19 cellular contexts compared by ENCODE assay signal in the genomic region with DNA sequence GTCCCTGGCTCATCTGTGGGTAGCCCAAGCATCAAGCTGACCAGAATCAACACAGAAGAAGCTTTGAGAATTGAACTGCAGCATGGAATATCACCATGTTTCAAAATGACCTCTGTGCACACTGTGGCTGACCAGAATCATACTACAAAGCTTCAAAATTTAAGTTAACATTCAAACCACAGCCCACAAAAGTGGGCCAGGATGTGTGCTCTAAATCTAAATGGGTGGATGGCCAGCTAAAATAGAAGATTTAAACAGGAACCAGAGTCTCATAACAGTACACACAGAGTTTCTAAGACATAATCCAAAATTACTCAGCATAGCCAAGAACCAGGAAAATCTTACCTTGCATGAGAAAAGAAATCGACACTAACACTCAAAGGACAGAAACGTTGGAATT. TPM values are rescaled to one million over a fixed set of nuclear protein-coding genes. Genes with fewer than 3 reads are reported as not detected.
A peak's percentile ranks its signal among the peaks of the same experiment; 100 is the strongest.
DNase-seq lines count a peak whose midpoint lies in the region; ATAC-seq and TF ChIP-seq lines count a peak whose summit lies in the region.
"Had no signal": no experiment of that assay in that cellular context is flagged by ENCODE, and none has a peak within 500 bp of the region (broad histone marks: within the 10 kb centered on the region; RNA-seq: fewer than 3 reads in every experiment).

No MANE protein-coding gene starts in this region.

- H3K4me3 Mint-ChIP-seq in immature natural killer cell (peak overlapping the region in 3 of 5 donors; percentile 27 to 53 (median 46)), type B pancreatic cell (no peak overlapping the region)
- H3K4me3 Mint-ChIP-seq: activated CD4-positive, alpha-beta T cell treated with anti-CD3 and anti-CD28 coated beads, Interleukin-2, amount 10 ng/mL, durations not matched to agents 7 days and 5 days; brain had no signal

- TF ChIP-seq CTCF in type B pancreatic cell (conservative IDR thresholded peaks at IDR 0.05) = no peak

- H3K9me3 Mint-ChIP-seq in immature natural killer cell (peaks cover 5 to 15% (median 9%) of the 10 kb centered on the region in 6 donors), type B pancreatic cell (peaks cover 4% of the 10 kb centered on the region)

- DNase-seq in immature natural killer cell (peak in 2 of 3 donors; percentile 15 to 21), NCI-H1930 (lab: John Stamatoyannopoulos, UW) (no peak), type B pancreatic cell (ENCODE audit: extremely low spot score, unreplicated experiment) (no peak)
- DNase-seq in central memory CD4-positive, alpha-beta T cell = no peak
- DNase-seq: activated CD4-positive, alpha-beta T cell treated with anti-CD3 and anti-CD28 coated beads, Interleukin-2, amount 10 ng/mL, durations not matched to agents 7 days and 5 days; BE2C; erythroblast; GM23248; KBM-7; NCI-H1092; NCI-H748 treated with DMSO at 0.1 percent for 48 hours; Peyer's patch; stimulated activated CD4-positive, alpha-beta T cell treated with anti-CD3 and anti-CD28 coated beads, Interleukin-2, amount 100 ng/mL, for 48 hours; stimulated activated CD8-positive, alpha-beta memory T cell treated with anti-CD3 and anti-CD28 coated beads, Interleukin-4, amount 100 ng/mL, for 48 hours had no signal

- H3K36me3 Mint-ChIP-seq in immature natural killer cell = peaks cover 4 to 16% (median 14%) of the 10 kb centered on the region in 3 donors
- H3K36me3 Mint-ChIP-seq in type B pancreatic cell = no peaks in the 10 kb centered on the region
- H3K36me3 Mint-ChIP-seq: brain had no signal

- peak overlapping the region in 2 of 6 donors; percentile 14 to 66 for H3K27ac Mint-ChIP-seq in immature natural killer cell
- H3K27ac Mint-ChIP-seq in type B pancreatic cell = no peak overlapping the region
- H3K27ac Mint-ChIP-seq: activated CD4-positive, alpha-beta T cell treated with anti-CD3 and anti-CD28 coated beads, Interleukin-2, amount 10 ng/mL, durations not matched to agents 7 days and 5 days; activated naive CD4-positive, alpha-beta T cell treated with anti-CD3 and anti-CD28 coated beads, Interleukin-2, amount 50 U/mL, for 72 hours; brain had no signal

- H3K27me3 Mint-ChIP-seq in immature natural killer cell (ENCODE audit: low read depth in 3 of 3) = peaks cover 0 to 7% (median 1%) of the 10 kb centered on the region in 3 donors
- no peaks in the 10 kb centered on the region for H3K27me3 Mint-ChIP-seq in type B pancreatic cell

- H3K4me1 Mint-ChIP-seq in immature natural killer cell (peaks cover 25 to 41% of the 10 kb centered on the region in 2 donors), type B pancreatic cell (ENCODE audit: unreplicated experiment) (peaks cover under 1% of the 10 kb centered on the region)
- H3K4me1 Mint-ChIP-seq: brain had no signal

- ATAC-seq in GM18508 (IDR thresholded peaks at IDR 0.05; ENCODE audit: insufficient read depth, unreplicated experiment) = peak; percentile 53
- peak; percentile 80 for ATAC-seq in GM19395 (IDR thresholded peaks at IDR 0.05; ENCODE audit: unreplicated experiment)
- peak; percentile 56 for ATAC-seq in HG02938 (IDR thresholded peaks at IDR 0.05; ENCODE audit: unreplicated experiment)

RNA-seq across cellular contexts. Expression of a gene that starts 46.1 kb away (rescaled TPM):
- 10 to 100 TPM; 41.3 to 78.0 (median 63.8) TPM for polyA plus RNA-seq in immature natural killer cell
- total RNA-seq in type B pancreatic cell (ENCODE audit: low replicate concordance) = 62.0 and 106 TPM in 2 replicates

Comparison
In these comparisons a context has a peak if more than half of its experiments do, and no peak if none do; other contexts are left out.
1. DNase-seq: peak in immature natural killer cell (2 of 3); none in central memory CD4-positive, alpha-beta T cell (single experiment), NCI-H1930 (0 of 2) and type B pancreatic cell (single experiment).
2. Peak in every context shown above with its lines, with median percentiles within 50 percentile points of each other: ATAC-seq.